In genomic region chr12:96397756-96398421, GRCh38 we compare ENCODE assay signal across 8 cellular contexts. TPM values are rescaled to one million over a fixed set of nuclear protein-coding genes. Genes with fewer than 3 reads are reported as not detected.
DNase-seq lines count a peak whose midpoint lies in the region; ATAC-seq, FAIRE-seq and TF ChIP-seq lines count a peak whose summit lies in the region.

No MANE protein-coding gene starts in this region.

- peaks cover 70% of the 10 kb centered on the region for H3K79me2 ChIP-seq in DND-41 (ENCODE audit: insufficient read depth, low read length)
- peaks cover 65% of the 10 kb centered on the region for H3K79me2 ChIP-seq in OCI-LY7 (ENCODE audit: insufficient read depth, low read depth, low read length)
- H3K79me2 ChIP-seq in H1 (ENCODE audit: control insufficient read depth in 1 of 2, insufficient read depth in 2 of 2, low read length in 2 of 2): peaks cover 0 to 58% of the 10 kb centered on the region in 2 experiments; a peak in 2 of 4 replicates
- H3K79me2 ChIP-seq in osteoblast (ENCODE audit: insufficient read depth, low read length): peaks cover 65% of the 10 kb centered on the region

- DNase-seq in DND-41 (no peak), OCI-LY7 (ENCODE audit: low spot score) (no peak), H1 (ENCODE audit: low read depth in 1 of 2, low spot score in 2 of 2) (no peak), osteoblast (ENCODE audit: insufficient read length, low spot score, missing footprints) (peak; percentile 73), NCI-H345 (lab: John Stamatoyannopoulos, UW) (no peak), NCI-H128 (lab: John Stamatoyannopoulos, UW; ENCODE audit: unreplicated experiment) (no peak), GDM1 (lab: John Stamatoyannopoulos, UW) (no peak)

- no peak for TF ChIP-seq RAD21 in H1 (IDR thresholded peaks at IDR 0.05 in 1 of 2, conservative IDR thresholded peaks at IDR 0.05 in 1 of 2; ENCODE audit: low read depth in 2 of 2, low read length in 2 of 2)

- no peaks in the 10 kb centered on the region for H3K9me2 ChIP-seq in OCI-LY7 (ENCODE audit: insufficient read depth, low read length)

- TF ChIP-seq POLR2A in H1 (IDR thresholded peaks at IDR 0.05; ENCODE audit: control extremely low read depth in 1 of 2, low read depth in 2 of 2, low read length in 2 of 2): no peak

- intact Hi-C loops in OCI-LY7 (cut with micrococcal nuclease; ENCODE audit: unreplicated experiment): loop anchor here (2.0 to 5.0 kb wide), 3 partner anchors 21 to 96 kb away; no protein-coding TSS in a partner anchor

- H3K4ac ChIP-seq in H1 (replicated peaks; ENCODE audit: insufficient read length, low read depth, low read length): no peak overlapping the region

- no peak overlapping the region for H2BK15ac ChIP-seq in H1 (ENCODE audit: low read length)

- H2AFZ ChIP-seq in DND-41 (ENCODE audit: low read depth, low read length) (no peak overlapping the region), OCI-LY7 (ENCODE audit: low read length) (no peak overlapping the region), H1 (ENCODE audit: low read length) (no peak overlapping the region), osteoblast (ENCODE audit: low read length) (no peak overlapping the region)

- peaks cover 8% of the 10 kb centered on the region for H3K23me2 ChIP-seq in H1 (ENCODE audit: low read depth, low read length)

- no peak overlapping the region for H4K8ac ChIP-seq in H1 (ENCODE audit: extremely low read depth, insufficient read depth, low read length)

- ATAC-seq in DND-41 (ENCODE audit: insufficient read depth, low read depth) (no peak), GM18873 (IDR thresholded peaks at IDR 0.05; ENCODE audit: low FRiP score, unreplicated experiment) (no peak)

- H3K4me2 ChIP-seq in DND-41 (ENCODE audit: insufficient read depth, low read length) (peak overlapping the region; percentile 68), OCI-LY7 (ENCODE audit: low read length) (peak overlapping the region; percentile 98), H1 (ENCODE audit: insufficient read depth in 1 of 2, low read depth in 2 of 2, low read length in 2 of 2) (peak overlapping the region; percentile 73 to 93; a peak in 3 of 4 replicates), osteoblast (ENCODE audit: insufficient read depth, low read length) (peak overlapping the region; percentile 87)

- H4K91ac ChIP-seq in H1 (replicated peaks; ENCODE audit: insufficient read length, low read length): no peak overlapping the region

- H4K5ac ChIP-seq in H1 (ENCODE audit: insufficient read length, low read depth, low read length): no peak overlapping the region

- no peak overlapping the region for H3K23ac ChIP-seq in H1 (ENCODE audit: insufficient read length)

- CTCF ChIA-PET in OCI-LY7 (lab: Charles Lee; ENCODE audit: unreplicated experiment) (interaction anchor here (0.5 to 1.5 kb wide), 2 partner anchors 71 to 341 kb away, joined by 3 read pairs; no protein-coding TSS in a partner anchor), H1 (lab: Charles Lee; ENCODE audit: partially characterized antibody) (interaction anchor here (0.5 to 1.4 kb wide), 5 partner anchors 10 to 140 kb away, joined by 3 to 5 read pairs (median 3); no protein-coding TSS in a partner anchor)

- H3K14ac ChIP-seq in H1 (ENCODE audit: insufficient read length): no peak overlapping the region

- H4K20me1 ChIP-seq in DND-41 (ENCODE audit: insufficient read depth, low read length) (peaks cover 55% of the 10 kb centered on the region; the same call in 1 of the 2 replicates), OCI-LY7 (ENCODE audit: insufficient read depth, low read length) (peaks cover 29% of the 10 kb centered on the region), H1 (replicated peaks in 1 of 2; ENCODE audit: control insufficient read depth in 1 of 2, insufficient read depth in 2 of 2, low read length in 2 of 2) (peaks cover 4 to 8% of the 10 kb centered on the region in 2 experiments), osteoblast (ENCODE audit: insufficient read depth, low read length) (peaks cover 33% of the 10 kb centered on the region)

- H3K27me3 ChIP-seq in DND-41 (ENCODE audit: insufficient read depth, low read length, poor library complexity) (no peaks in the 10 kb centered on the region), H1 (replicated peaks in 1 of 4; ENCODE audit: control insufficient read depth in 3 of 4, extremely low read depth in 1 of 4, insufficient read depth in 3 of 4, low read length in 3 of 4) (no peaks in the 10 kb centered on the region), osteoblast (ENCODE audit: insufficient read depth, low read length) (no peaks in the 10 kb centered on the region)

- H3K27ac ChIP-seq in DND-41 (ENCODE audit: low read length) (peak overlapping the region; percentile 81), OCI-LY7 (ENCODE audit: low read depth, low read length, poor library complexity, severe bottlenecking) (peak overlapping the region; percentile 96), H1 (ENCODE audit: low read depth, low read length) (no peak overlapping the region), osteoblast (ENCODE audit: low read depth, low read length) (peak overlapping the region; percentile 96)

- no peak overlapping the region for H2BK5ac ChIP-seq in H1 (ENCODE audit: low read depth, low read length)

- POLR2A ChIA-PET in OCI-LY7 (lab: Charles Lee) (interaction anchor here (0.7 to 3.7 kb wide), 17 partner anchors 9 to 1178 kb away, joined by 3 to 17 read pairs (median 4); no protein-coding TSS in a partner anchor), H1 (lab: Charles Lee; ENCODE audit: partially characterized antibody) (interaction anchor here (1.2 kb wide), 1 partner anchor 90 kb away, joined by 3 read pairs; no protein-coding TSS in a partner anchor)

- WGBS in H1 (ENCODE audit: extremely low coverage in 1 of 2, insufficient coverage in 1 of 2, insufficient read length in 1 of 2, insufficient replicate concordance in 2 of 2, low coverage in 1 of 2, low lambda C conversion rate in 2 of 2, missing lambda C conversion rate in 1 of 2), 2 experiments: 69% methylated on average over 4 of the region's 4 CpGs; no CpG with 5 or more reads in 1 of the 2 experiments

- TSS peak; percentile 57 for BruUV-seq in OCI-LY7 (replicated peaks; lab: Mats Ljungman, UMichigan)

- FAIRE-seq in H1 (lab: Jason Lieb, UNC): no peak

- no peaks in the 10 kb centered on the region for H3K9me3 ChIP-seq in DND-41 (ENCODE audit: insufficient read depth, low read length, severe bottlenecking)
- no peaks in the 10 kb centered on the region for H3K9me3 ChIP-seq in OCI-LY7 (ENCODE audit: low read length)
- no peaks in the 10 kb centered on the region for H3K9me3 ChIP-seq in H1 (ENCODE audit: insufficient read depth in 2 of 2, low read depth in 1 of 2, low read length in 1 of 2)
- no peaks in the 10 kb centered on the region for H3K9me3 ChIP-seq in osteoblast (ENCODE audit: low read depth, low read length)

- TF ChIP-seq CTCF in DND-41 (IDR thresholded peaks at IDR 0.05; ENCODE audit: borderline replicate concordance, extremely low read depth, low read length, poor library complexity, severe bottlenecking) (no peak), OCI-LY7 (conservative IDR thresholded peaks at IDR 0.05; ENCODE audit: low read length) (no peak), H1 (IDR thresholded peaks at IDR 0.05; ENCODE audit: control extremely low read depth in 1 of 3, insufficient read depth in 1 of 3, low read depth in 1 of 3, low read length in 3 of 3) (no peak), osteoblast (IDR thresholded peaks at IDR 0.05; ENCODE audit: extremely low read depth, low read depth, low read length) (no peak)

- H3K18ac ChIP-seq in H1 (ENCODE audit: extremely low read depth, low read length): no peak overlapping the region

- H2BK20ac ChIP-seq in H1 (ENCODE audit: low read length): no peak overlapping the region

- H3K4me1 ChIP-seq in DND-41 (ENCODE audit: insufficient read depth, low read length) (peaks cover 46% of the 10 kb centered on the region), OCI-LY7 (ENCODE audit: insufficient read depth, low read length, poor library complexity, severe bottlenecking) (peaks cover 42% of the 10 kb centered on the region), H1 (replicated peaks in 1 of 4; ENCODE audit: control insufficient read depth in 3 of 4, insufficient read depth in 4 of 4, low read length in 3 of 4) (peaks cover 2 to 17% (median 10%) of the 10 kb centered on the region in 4 experiments; a peak in 5 of 7 replicates), osteoblast (ENCODE audit: insufficient read depth, low read length) (peaks cover 17% of the 10 kb centered on the region)

- H3K4me3 ChIP-seq in DND-41 (ENCODE audit: low read depth in 1 of 2, low read length in 2 of 2) (peak overlapping the region; percentile 40 to 66), OCI-LY7 (ENCODE audit: low read depth, low read length, poor library complexity, severe bottlenecking) (peak overlapping the region; percentile 94), H1 (ENCODE audit: extremely low read depth in 1 of 4, insufficient read depth in 2 of 4, low read depth in 3 of 4, low read length in 4 of 4) (peak overlapping the region in 3 of 4 experiments; percentile 71 to 83 (median 72); a peak in 2 of 8 replicates), osteoblast (ENCODE audit: insufficient read depth, low read length) (peak overlapping the region; percentile 86)

- no peak overlapping the region for H2BK12ac ChIP-seq in H1 (ENCODE audit: low read depth, low read length)

- no peak overlapping the region for H2AK5ac ChIP-seq in H1 (ENCODE audit: low read depth, low read length)

- TF ChIP-seq EP300 in H1 (IDR thresholded peaks at IDR 0.05; ENCODE audit: borderline replicate concordance in 1 of 2, low read depth in 2 of 2, low read length in 2 of 2): no peak

- no peaks in the 10 kb centered on the region for H3K79me1 ChIP-seq in H1 (ENCODE audit: low read depth, low read length)

- H3K9ac ChIP-seq in DND-41 (ENCODE audit: low read depth, low read length): peak overlapping the region; percentile 94
- no peak overlapping the region for H3K9ac ChIP-seq in H1 (replicated peaks in 1 of 4; ENCODE audit: extremely low read depth in 1 of 4, low read depth in 3 of 4, low read length in 3 of 4)

- H3K36me3 ChIP-seq in DND-41 (ENCODE audit: insufficient read depth, low read length) (no peaks in the 10 kb centered on the region; the same call in 1 of the 2 replicates), OCI-LY7 (ENCODE audit: insufficient read depth, low read length) (0 out of 2 replicates have a peak, but pooled peaks cover 4% of the 10 kb centered on the region), H1 (ENCODE audit: control insufficient read depth in 2 of 4, insufficient read depth in 4 of 4, low read length in 3 of 4) (no peaks in the 10 kb centered on the region), osteoblast (ENCODE audit: insufficient read depth, low read length) (no peaks in the 10 kb centered on the region)

- no peak overlapping the region for H3K56ac ChIP-seq in H1 (replicated peaks; ENCODE audit: insufficient read length, low read depth, low read length)

- no peak overlapping the region for H2BK120ac ChIP-seq in H1 (replicated peaks; ENCODE audit: low read depth, low read length)

RNA-seq across cellular contexts. Expression of gene CDK17, which starts 2.4 kb away (rescaled TPM):
- 34.5 and 36.3 TPM in 2 replicates for total RNA-seq in OCI-LY7 (2014; rRNA removed; shearing (Covaris generic))
- 42.1 and 43.4 TPM in 2 replicates for total RNA-seq in OCI-LY7 (2022)
- total RNA-seq in H1 (2021; fragmentation: NEBNext Ultra II Directional; extraction: Animal tissue kit (Norgen Biotek cat#: 25700)): 17.6 and 20.0 TPM in 2 replicates
- 5.5 and 5.8 TPM in 2 replicates for polyA plus RNA-seq in H1 (2011; rRNA removed)
- polyA plus RNA-seq in H1 (2011; cell fraction: cytosol; rRNA removed): 6.7 TPM
- 4.9 TPM for polyA plus RNA-seq in H1 (2011; cell fraction: nucleus; rRNA removed)
- polyA plus RNA-seq in H1 (2012, experiment 1 of 2): 6.0 to 15.2 TPM (median 9.9 TPM) in 4 replicates
- 0.83 TPM for polyA plus RNA-seq in H1 (2012, experiment 2 of 2)
- polyA plus RNA-seq in H1 (2013, experiment 1 of 2): 9.2 TPM
- polyA plus RNA-seq in H1 (2013, experiment 2 of 2): 9.2 TPM
- polyA minus RNA-seq in H1 (2011; rRNA and poly(A)+ RNA removed): 25.6 and 40.3 TPM in 2 replicates
- polyA minus RNA-seq in H1 (2011; cell fraction: cytosol; rRNA and poly(A)+ RNA removed): 14.2 TPM
- polyA minus RNA-seq in H1 (2011; cell fraction: nucleus; rRNA and poly(A)+ RNA removed): 63.1 TPM
- 64.8 and 68.0 TPM in 2 replicates for total RNA-seq in osteoblast
